2 cellular contexts compared by ENCODE assay signal in the genomic region with DNA sequence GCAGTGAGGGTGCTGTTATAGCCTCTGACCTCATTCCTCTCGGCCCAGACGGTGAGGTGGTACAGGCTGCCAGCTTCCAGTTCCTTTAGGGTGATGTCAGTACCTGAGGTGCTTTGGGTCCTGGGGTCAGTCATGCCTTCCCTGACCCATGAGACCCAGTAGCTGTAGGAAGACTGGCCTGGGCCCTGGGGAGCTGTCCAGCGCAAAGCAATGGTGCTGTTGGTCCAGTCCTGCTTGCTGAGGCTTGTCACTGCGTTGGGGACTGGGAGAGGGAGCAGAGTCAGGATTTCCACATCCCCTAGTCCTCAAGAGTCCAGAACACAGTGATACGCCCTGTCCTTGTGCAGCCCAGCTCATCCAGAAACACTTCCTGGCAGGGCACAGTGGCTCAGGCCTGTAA.
TF ChIP-seq lines count a peak whose summit lies in the region.

No MANE protein-coding gene starts in this region.

TF ChIP-seq in IMR-90, 13 proteins besides CTCF, POLR2A, EP300 and RAD21:
- TF ChIP-seq CHD1 (IDR thresholded peaks at IDR 0.05; ENCODE audit: low read depth, low read length) (no peak), CEBPB (IDR thresholded peaks at IDR 0.05; ENCODE audit: low read depth, low read length) (no peak), RFX5 (IDR thresholded peaks at IDR 0.05; ENCODE audit: low read depth, low read length) (no peak), NFE2L2 (IDR thresholded peaks at IDR 0.05; ENCODE audit: low read depth, low read length) (no peak), RCOR1 (IDR thresholded peaks at IDR 0.05; ENCODE audit: insufficient replicate concordance, low read length) (no peak), MAZ (IDR thresholded peaks at IDR 0.05; ENCODE audit: borderline replicate concordance, low read depth, low read length) (no peak), MXI1 (IDR thresholded peaks at IDR 0.05; ENCODE audit: borderline replicate concordance, low read depth, low read length) (no peak), SMC3 (IDR thresholded peaks at IDR 0.05; ENCODE audit: low read depth, low read length) (no peak), BHLHE40 (IDR thresholded peaks at IDR 0.05; ENCODE audit: low read depth, low read length) (no peak), MAFK (IDR thresholded peaks at IDR 0.05; ENCODE audit: low read depth, low read length) (no peak), FOS (IDR thresholded peaks at IDR 0.05; ENCODE audit: low read depth, low read length) (no peak)
- TF ChIP-seq, protein P1, sequence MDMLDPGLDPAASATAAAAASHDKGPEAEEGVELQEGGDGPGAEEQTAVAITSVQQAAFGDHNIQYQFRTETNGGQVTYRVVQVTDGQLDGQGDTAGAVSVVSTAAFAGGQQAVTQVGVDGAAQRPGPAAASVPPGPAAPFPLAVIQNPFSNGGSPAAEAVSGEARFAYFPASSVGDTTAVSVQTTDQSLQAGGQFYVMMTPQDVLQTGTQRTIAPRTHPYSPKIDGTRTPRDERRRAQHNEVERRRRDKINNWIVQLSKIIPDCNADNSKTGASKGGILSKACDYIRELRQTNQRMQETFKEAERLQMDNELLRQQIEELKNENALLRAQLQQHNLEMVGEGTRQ (IDR thresholded peaks at IDR 0.05; ENCODE audit: low read depth, low read length): no peak
- TF ChIP-seq, protein P2, sequence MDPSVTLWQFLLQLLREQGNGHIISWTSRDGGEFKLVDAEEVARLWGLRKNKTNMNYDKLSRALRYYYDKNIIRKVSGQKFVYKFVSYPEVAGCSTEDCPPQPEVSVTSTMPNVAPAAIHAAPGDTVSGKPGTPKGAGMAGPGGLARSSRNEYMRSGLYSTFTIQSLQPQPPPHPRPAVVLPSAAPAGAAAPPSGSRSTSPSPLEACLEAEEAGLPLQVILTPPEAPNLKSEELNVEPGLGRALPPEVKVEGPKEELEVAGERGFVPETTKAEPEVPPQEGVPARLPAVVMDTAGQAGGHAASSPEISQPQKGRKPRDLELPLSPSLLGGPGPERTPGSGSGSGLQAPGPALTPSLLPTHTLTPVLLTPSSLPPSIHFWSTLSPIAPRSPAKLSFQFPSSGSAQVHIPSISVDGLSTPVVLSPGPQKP (IDR thresholded peaks at IDR 0.05; ENCODE audit: borderline replicate concordance, low read depth, low read length): no peak

TF ChIP-seq in liver, 16 proteins besides CTCF, POLR2A, EP300 and RAD21:
- no peak for TF ChIP-seq EGR1 (IDR thresholded peaks at IDR 0.05; ENCODE audit: low read depth in 2 of 2)
- TF ChIP-seq, protein P3, sequence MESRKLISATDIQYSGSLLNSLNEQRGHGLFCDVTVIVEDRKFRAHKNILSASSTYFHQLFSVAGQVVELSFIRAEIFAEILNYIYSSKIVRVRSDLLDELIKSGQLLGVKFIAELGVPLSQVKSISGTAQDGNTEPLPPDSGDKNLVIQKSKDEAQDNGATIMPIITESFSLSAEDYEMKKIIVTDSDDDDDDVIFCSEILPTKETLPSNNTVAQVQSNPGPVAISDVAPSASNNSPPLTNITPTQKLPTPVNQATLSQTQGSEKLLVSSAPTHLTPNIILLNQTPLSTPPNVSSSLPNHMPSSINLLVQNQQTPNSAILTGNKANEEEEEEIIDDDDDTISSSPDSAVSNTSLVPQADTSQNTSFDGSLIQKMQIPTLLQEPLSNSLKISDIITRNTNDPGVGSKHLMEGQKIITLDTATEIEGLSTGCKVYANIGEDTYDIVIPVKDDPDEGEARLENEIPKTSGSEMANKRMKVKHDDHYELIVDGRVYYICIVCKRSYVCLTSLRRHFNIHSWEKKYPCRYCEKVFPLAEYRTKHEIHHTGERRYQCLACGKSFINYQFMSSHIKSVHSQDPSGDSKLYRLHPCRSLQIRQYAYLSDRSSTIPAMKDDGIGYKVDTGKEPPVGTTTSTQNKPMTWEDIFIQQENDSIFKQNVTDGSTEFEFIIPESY (IDR thresholded peaks at IDR 0.05): no peak
- no peak for TF ChIP-seq JUND (IDR thresholded peaks at IDR 0.05)
- no peak for TF ChIP-seq NR2F2 (IDR thresholded peaks at IDR 0.05)
- TF ChIP-seq, protein P4, sequence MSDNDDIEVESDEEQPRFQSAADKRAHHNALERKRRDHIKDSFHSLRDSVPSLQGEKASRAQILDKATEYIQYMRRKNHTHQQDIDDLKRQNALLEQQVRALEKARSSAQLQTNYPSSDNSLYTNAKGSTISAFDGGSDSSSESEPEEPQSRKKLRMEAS (IDR thresholded peaks at IDR 0.05): no peak
- TF ChIP-seq FOXA2 (IDR thresholded peaks at IDR 0.05): no peak
- peak; percentile 59 for TF ChIP-seq REST (IDR thresholded peaks at IDR 0.05)
- TF ChIP-seq, protein P5, sequence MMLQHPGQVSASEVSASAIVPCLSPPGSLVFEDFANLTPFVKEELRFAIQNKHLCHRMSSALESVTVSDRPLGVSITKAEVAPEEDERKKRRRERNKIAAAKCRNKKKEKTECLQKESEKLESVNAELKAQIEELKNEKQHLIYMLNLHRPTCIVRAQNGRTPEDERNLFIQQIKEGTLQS (IDR thresholded peaks at IDR 0.05): no peak
